In genomic region chr5:69099302-69099701, GRCh38 we compare ENCODE assay signal across 23 cellular contexts. TPM values are rescaled to one million over a fixed set of nuclear protein-coding genes. Genes with fewer than 3 reads are reported as not detected.
DNase-seq lines count a peak whose midpoint lies in the region; ATAC-seq and TF ChIP-seq lines count a peak whose summit lies in the region.
"Had no signal": no experiment of that assay in that cellular context is flagged by ENCODE, and none has a peak within 500 bp of the region (broad histone marks: within the 10 kb centered on the region; RNA-seq: fewer than 3 reads in every experiment).

No MANE protein-coding gene starts in this region.

- H3K27ac ChIP-seq in CD8-positive, alpha-beta memory T cell (ENCODE audit: low read depth, low read length) = no peak overlapping the region
- no peak overlapping the region for H3K27ac ChIP-seq in endodermal cell (ENCODE audit: low read depth, low read length)
- H3K27ac ChIP-seq: HL-60, RWPE1 had no signal

- peak overlapping the region in 2 of 7 donors; percentile 56 to 61 for H3K4me3 Mint-ChIP-seq in CD8-positive, alpha-beta memory T cell
- H3K4me3 Mint-ChIP-seq in endodermal cell (no peak overlapping the region), mesothelial cell of epicardium (no peak overlapping the region)
- no peak overlapping the region for H3K4me3 Mint-ChIP-seq in activated naive CD4-positive, alpha-beta T cell treated with anti-CD3 and anti-CD28 coated beads, Interleukin-2, amount 10 ng/mL, durations not matched to agents 7 days and 5 days

- H3F3A ChIP-seq in Loucy (ENCODE audit: low read depth) = no peaks in the 10 kb centered on the region

- CTCF ChIA-PET in CD8-positive, alpha-beta memory T cell (lab: Charles Lee) = no interaction called here
- CTCF ChIA-PET in activated naive CD4-positive, alpha-beta T cell treated with anti-CD3 and anti-CD28 coated beads, Interleukin-2, amount 10 ng/mL, durations not matched to agents 7 days and 5 days (lab: Charles Lee) = no interaction called here

- POLR2A ChIA-PET in CD8-positive, alpha-beta memory T cell (lab: Charles Lee) = no interaction called here

- peak overlapping the region; percentile 41 for H3K4me2 ChIP-seq in Loucy (ENCODE audit: low read depth, low read length, poor library complexity, severe bottlenecking)
- H3K4me2 ChIP-seq: SK-N-SH had no signal

- H3K79me2 ChIP-seq in Loucy (ENCODE audit: insufficient read depth, low read length) = peaks cover 44% of the 10 kb centered on the region

- no peak for DNase-seq in CD8-positive, alpha-beta memory T cell
- DNase-seq in endodermal cell (no peak), mesothelial cell of epicardium (ENCODE audit: low spot score in 2 of 2, unreplicated experiment in 2 of 2) (no peak), DMS153 (lab: John Stamatoyannopoulos, UW) (no peak)
- DNase-seq in stimulated activated CD4-positive, alpha-beta T cell treated with anti-CD3 and anti-CD28 coated beads, Interleukin-12 subunit alpha, Interleukin-12 subunit beta, amount 100 ng/mL, for 4 hours = no peak
- DNase-seq in activated naive CD4-positive, alpha-beta T cell treated with anti-CD3 and anti-CD28 coated beads, Interleukin-2, amount 10 ng/mL, durations not matched to agents 7 days and 5 days = no peak
- DNase-seq: Caco-2; CD4-positive, CD25-positive, alpha-beta regulatory T cell; DMS 273 treated with DMSO at 0.1 percent for 48 hours; KBM-7; NCI-H1092; NCI-H1436; NCI-H187 treated with DMSO at 0.1 percent for 48 hours; NCI-H2107; NCI-H69; SHP77 treated with DMSO at 0.1 percent for 48 hours; SK-N-SH had no signal

- H3K27me3 ChIP-seq in CD8-positive, alpha-beta memory T cell (ENCODE audit: insufficient read depth, low read length, poor library complexity, severe bottlenecking) = no peaks in the 10 kb centered on the region
- H3K27me3 ChIP-seq in Loucy (ENCODE audit: insufficient read depth, low read length, poor library complexity, severe bottlenecking) (no peaks in the 10 kb centered on the region), endodermal cell (ENCODE audit: control insufficient read depth, insufficient read depth, low read length, poor library complexity, severe bottlenecking) (no peaks in the 10 kb centered on the region)

- H3K4me1 ChIP-seq in CD8-positive, alpha-beta memory T cell (ENCODE audit: insufficient read depth, low read length) = peaks cover 23% of the 10 kb centered on the region
- H3K4me1 ChIP-seq in Loucy (ENCODE audit: insufficient read depth, low read length, poor library complexity, severe bottlenecking) (peaks cover 22% of the 10 kb centered on the region), endodermal cell (ENCODE audit: control insufficient read depth, insufficient read depth, low read length) (no peaks in the 10 kb centered on the region)
- H3K4me1 ChIP-seq: Caco-2 had no signal

- H3K27me3 Mint-ChIP-seq in CD8-positive, alpha-beta memory T cell = no peaks in the 10 kb centered on the region
- H3K27me3 Mint-ChIP-seq in endodermal cell (ENCODE audit: insufficient read depth) = no peaks in the 10 kb centered on the region
- H3K27me3 Mint-ChIP-seq in mesothelial cell of epicardium (ENCODE audit: low read depth) = no peaks in the 10 kb centered on the region
- no peaks in the 10 kb centered on the region for H3K27me3 Mint-ChIP-seq in activated naive CD4-positive, alpha-beta T cell treated with anti-CD3 and anti-CD28 coated beads, Interleukin-2, amount 10 ng/mL, durations not matched to agents 7 days and 5 days
- H3K27me3 Mint-ChIP-seq: CD4-positive, CD25-positive, alpha-beta regulatory T cell had no signal

- peaks cover 0 to 57% (median 11%) of the 10 kb centered on the region in 3 donors for H3K36me3 Mint-ChIP-seq in CD8-positive, alpha-beta memory T cell
- H3K36me3 Mint-ChIP-seq in endodermal cell (ENCODE audit: low read depth) (peaks cover 49% of the 10 kb centered on the region), mesothelial cell of epicardium (peaks cover 21% of the 10 kb centered on the region)
- H3K36me3 Mint-ChIP-seq in activated naive CD4-positive, alpha-beta T cell treated with anti-CD3 and anti-CD28 coated beads, Interleukin-2, amount 10 ng/mL, durations not matched to agents 7 days and 5 days = peaks cover 19% of the 10 kb centered on the region

- peak overlapping the region in 6 of 8 donors; percentile 12 to 75 (median 49) for H3K27ac Mint-ChIP-seq in CD8-positive, alpha-beta memory T cell
- peak overlapping the region; percentile 30 for H3K27ac Mint-ChIP-seq in endodermal cell
- H3K27ac Mint-ChIP-seq in mesothelial cell of epicardium = peak overlapping the region; percentile 39
- H3K27ac Mint-ChIP-seq in activated naive CD4-positive, alpha-beta T cell treated with anti-CD3 and anti-CD28 coated beads, Interleukin-2, amount 10 ng/mL, durations not matched to agents 7 days and 5 days = no peak overlapping the region
- H3K27ac Mint-ChIP-seq: CD4-positive, CD25-positive, alpha-beta regulatory T cell had no signal

- H3K4me3 ChIP-seq in CD8-positive, alpha-beta memory T cell (ENCODE audit: low read length) = no peak overlapping the region
- H3K4me3 ChIP-seq in Loucy (ENCODE audit: low read length, poor library complexity, severe bottlenecking) = no peak overlapping the region
- H3K4me3 ChIP-seq in endodermal cell (ENCODE audit: low read length) = no peak overlapping the region

- H3K9me3 Mint-ChIP-seq in CD8-positive, alpha-beta memory T cell = no peaks in the 10 kb centered on the region
- H3K9me3 Mint-ChIP-seq in endodermal cell = peaks cover 2% of the 10 kb centered on the region
- no peaks in the 10 kb centered on the region for H3K9me3 Mint-ChIP-seq in mesothelial cell of epicardium
- no peaks in the 10 kb centered on the region for H3K9me3 Mint-ChIP-seq in activated naive CD4-positive, alpha-beta T cell treated with anti-CD3 and anti-CD28 coated beads, Interleukin-2, amount 10 ng/mL, durations not matched to agents 7 days and 5 days
- H3K9me3 Mint-ChIP-seq: CD4-positive, CD25-positive, alpha-beta regulatory T cell had no signal

- H4K20me1 ChIP-seq in Loucy (ENCODE audit: insufficient read depth, low read length, poor library complexity, severe bottlenecking) = peaks cover 15% of the 10 kb centered on the region

- H3K4me1 Mint-ChIP-seq in CD8-positive, alpha-beta memory T cell = peaks cover 35 to 63% (median 59%) of the 10 kb centered on the region in 3 donors
- H3K4me1 Mint-ChIP-seq in endodermal cell (peaks cover 19% of the 10 kb centered on the region), mesothelial cell of epicardium (peaks cover 8% of the 10 kb centered on the region)
- peaks cover 37% of the 10 kb centered on the region for H3K4me1 Mint-ChIP-seq in activated naive CD4-positive, alpha-beta T cell treated with anti-CD3 and anti-CD28 coated beads, Interleukin-2, amount 10 ng/mL, durations not matched to agents 7 days and 5 days

- ATAC-seq in HG02870 (IDR thresholded peaks at IDR 0.05; ENCODE audit: unreplicated experiment) = no peak
- ATAC-seq: HCT116, HepG2 had no signal

- WGBS in endodermal cell (ENCODE audit: insufficient coverage in 1 of 2, insufficient read length in 1 of 2), 2 experiments = 76 to 77% methylated on average over 3 of the region's 3 CpGs

- H3K9me3 ChIP-seq in CD8-positive, alpha-beta memory T cell (ENCODE audit: low read length) = no peaks in the 10 kb centered on the region
- H3K9me3 ChIP-seq in Loucy (ENCODE audit: insufficient read depth, low read depth, low read length) (no peaks in the 10 kb centered on the region), endodermal cell (ENCODE audit: control insufficient read depth, low read length) (no peaks in the 10 kb centered on the region)
- H3K9me3 ChIP-seq: Caco-2, SK-N-SH had no signal

- no peaks in the 10 kb centered on the region for H3K9me2 ChIP-seq in Loucy (replicated peaks; ENCODE audit: low read depth, low read length)
- H3K9me2 ChIP-seq: SK-N-SH had no signal

- TF ChIP-seq CTCF in Loucy (conservative IDR thresholded peaks at IDR 0.05; ENCODE audit: low read length) = no peak
- TF ChIP-seq CTCF in endodermal cell (conservative IDR thresholded peaks at IDR 0.05) = no peak
- no peak for TF ChIP-seq CTCF in mesothelial cell of epicardium (IDR thresholded peaks at IDR 0.05; ENCODE audit: unreplicated experiment)

- no peak overlapping the region for H2AFZ ChIP-seq in Loucy (ENCODE audit: low read length)

- H3K36me3 ChIP-seq in CD8-positive, alpha-beta memory T cell (ENCODE audit: insufficient read depth, low read length) = peaks cover 7% of the 10 kb centered on the region
- H3K36me3 ChIP-seq in Loucy (ENCODE audit: insufficient read depth, low read length) = peaks cover 6% of the 10 kb centered on the region; the same call in 1 of the 2 replicates
- H3K36me3 ChIP-seq in endodermal cell (ENCODE audit: control insufficient read depth, insufficient read depth, low read length) = peaks cover 53% of the 10 kb centered on the region

- H3K9ac ChIP-seq in Loucy (ENCODE audit: low read depth, low read length, poor library complexity, severe bottlenecking) = no peak overlapping the region
- no peak overlapping the region for H3K9ac ChIP-seq in endodermal cell (ENCODE audit: extremely low read depth, low read length, poor library complexity, severe bottlenecking)
- H3K9ac ChIP-seq: SK-N-SH had no signal

RNA-seq across cellular contexts. Expression of gene SLC30A5, which starts 5.5 kb away (rescaled TPM):
- total RNA-seq in CD8-positive, alpha-beta memory T cell = 10 to 100 TPM; 67.0 to 68.0 TPM
- 32.4 TPM for polyA plus RNA-seq in CD8-positive, alpha-beta memory T cell
- total RNA-seq in endodermal cell (10 to 100 TPM; 49.6 to 64.7 TPM), mesothelial cell of epicardium (49.0 to 57.5 TPM (median 56.0 TPM) in 3 replicates)
- polyA plus RNA-seq in endodermal cell (2013, experiment 1 of 2) = 30.5 TPM
- 34.4 TPM for polyA plus RNA-seq in endodermal cell (2013, experiment 2 of 2)
